8 cellular contexts compared by ENCODE assay signal in genomic region chr12:70364695-70365397, GRCh38. TPM values are rescaled to one million over a fixed set of nuclear protein-coding genes. Genes with fewer than 3 reads are reported as not detected.
DNase-seq lines count a peak whose midpoint lies in the region; ATAC-seq and FAIRE-seq lines count a peak whose summit lies in the region.

No MANE protein-coding gene starts in this region.

- no peak overlapping the region for H3K9ac ChIP-seq in HUES64 (ENCODE audit: low read depth, low read length)

- peaks cover 14% of the 10 kb centered on the region for H3K4me1 ChIP-seq in CD4-positive, alpha-beta memory T cell (ENCODE audit: insufficient read depth, low read length)
- H3K4me1 ChIP-seq in HUES64 (ENCODE audit: insufficient read depth, low read length): peaks cover 25% of the 10 kb centered on the region
- H3K4me1 ChIP-seq in small intestine (ENCODE audit: control insufficient read depth in 2 of 2, insufficient read depth in 1 of 2, low read depth in 1 of 2, low read length in 1 of 2): peaks cover 0 to 3% of the 10 kb centered on the region in 2 donors

- H3K36me3 ChIP-seq in CD4-positive, alpha-beta memory T cell (ENCODE audit: insufficient read depth, low read length): no peaks in the 10 kb centered on the region
- H3K36me3 ChIP-seq in HUES64 (ENCODE audit: insufficient read depth, low read length) (no peaks in the 10 kb centered on the region), small intestine (ENCODE audit: control insufficient read depth in 2 of 2, insufficient read depth in 2 of 2, low read length in 2 of 2) (no peaks in the 10 kb centered on the region)

- peak overlapping the region in 4 of 7 donors; percentile 6 to 73 (median 68) for H3K27ac Mint-ChIP-seq in CD4-positive, alpha-beta memory T cell
- no peak overlapping the region for H3K27ac Mint-ChIP-seq in natural killer cell treated with Interleukin-12 subunit alpha and Interleukin-12 subunit beta and Interleukin-15 and Interleukin-18, amount 100 ng/mL, for 72 hours

- H3K4me3 Mint-ChIP-seq in CD4-positive, alpha-beta memory T cell: peak overlapping the region; percentile 67 to 88 (median 81)
- peak overlapping the region; percentile 48 for H3K4me3 Mint-ChIP-seq in natural killer cell treated with Interleukin-12 subunit alpha and Interleukin-12 subunit beta and Interleukin-15 and Interleukin-18, amount 100 ng/mL, for 72 hours

- POLR2A ChIA-PET in CD4-positive, alpha-beta memory T cell (lab: Charles Lee; ENCODE audit: partially characterized antibody): interaction anchor here (2.3 kb wide), 1 partner anchor 122 kb away, joined by 11 read pairs; the partner anchor contains the start of gene CNOT2

- no peak overlapping the region for H3K27ac ChIP-seq in CD4-positive, alpha-beta memory T cell (ENCODE audit: low read depth, low read length)
- no peak overlapping the region for H3K27ac ChIP-seq in HUES64 (ENCODE audit: low read depth, low read length)
- H3K27ac ChIP-seq in cingulate gyrus (ENCODE audit: low read depth, low read length): peak overlapping the region; percentile 41
- no peak overlapping the region for H3K27ac ChIP-seq in small intestine (ENCODE audit: low read depth in 1 of 2, low read length in 1 of 2)

- intact Hi-C loops in CD4-positive, alpha-beta memory T cell (cut with micrococcal nuclease): loop anchor here (5.0 kb wide), 2 partner anchors 1392 to 1472 kb away; partner anchors contain the start of gene TBC1D15
- intact Hi-C loops in posterior vena cava (cut with DNase I): no loop called here

- CTCF ChIA-PET in CD4-positive, alpha-beta memory T cell (lab: Charles Lee; ENCODE audit: partially characterized antibody): no interaction called here

- H3K9me3 Mint-ChIP-seq in CD4-positive, alpha-beta memory T cell: no peaks in the 10 kb centered on the region
- no peaks in the 10 kb centered on the region for H3K9me3 Mint-ChIP-seq in natural killer cell treated with Interleukin-12 subunit alpha and Interleukin-12 subunit beta and Interleukin-15 and Interleukin-18, amount 100 ng/mL, for 72 hours

- WGBS in HUES64: 23% methylated on average over 15 of the region's 16 CpGs
- 13 to 23% (median 15%) methylated on average over 16 of the region's 16 CpGs for WGBS in small intestine, 3 donors

- H3K27me3 ChIP-seq in CD4-positive, alpha-beta memory T cell (ENCODE audit: insufficient read depth, low read length): peaks cover 8% of the 10 kb centered on the region
- H3K27me3 ChIP-seq in HUES64 (ENCODE audit: insufficient read depth, low read length) (peaks cover 33% of the 10 kb centered on the region), small intestine (ENCODE audit: control insufficient read depth in 2 of 2, insufficient read depth in 2 of 2, low read length in 2 of 2) (peaks cover 3 to 5% of the 10 kb centered on the region in 2 donors)

- no peak for FAIRE-seq in small intestine (lab: Jason Lieb, UNC)

- H3K4me3 ChIP-seq in CD4-positive, alpha-beta memory T cell (ENCODE audit: low read length in 2 of 2): peak overlapping the region in 1 of 2 donors; percentile 45
- H3K4me3 ChIP-seq in HUES64 (ENCODE audit: low read length) (peak overlapping the region; percentile 91), small intestine (ENCODE audit: low read depth in 1 of 2, low read length in 2 of 2) (peak overlapping the region in 1 of 2 donors; percentile 79)

- H3K27me3 Mint-ChIP-seq in CD4-positive, alpha-beta memory T cell: peaks cover 2 to 4% of the 10 kb centered on the region in 2 donors
- H3K27me3 Mint-ChIP-seq in natural killer cell treated with Interleukin-12 subunit alpha and Interleukin-12 subunit beta and Interleukin-15 and Interleukin-18, amount 100 ng/mL, for 72 hours: peaks cover 8 to 28% of the 10 kb centered on the region in 2 donors

- DNase-seq in CD4-positive, alpha-beta memory T cell: no peak
- no peak for DNase-seq in natural killer cell treated with Interleukin-12 subunit alpha and Interleukin-12 subunit beta and Interleukin-15 and Interleukin-18, amount 100 ng/mL, for 72 hours (ENCODE audit: low spot score)
- DNase-seq in posterior vena cava (ENCODE audit: low spot score): no peak
- no peak for DNase-seq in NOMO-1 treated with dmso at 0.1 percent for 144 hours (lab: John Stamatoyannopoulos, UW; ENCODE audit: unreplicated experiment)
- DNase-seq in SIG-M5 (lab: John Stamatoyannopoulos, UW): no peak
- no peak for DNase-seq in small intestine

- peaks cover 0 to 5% of the 10 kb centered on the region in 2 donors for H3K36me3 Mint-ChIP-seq in CD4-positive, alpha-beta memory T cell
- no peaks in the 10 kb centered on the region for H3K36me3 Mint-ChIP-seq in natural killer cell treated with Interleukin-12 subunit alpha and Interleukin-12 subunit beta and Interleukin-15 and Interleukin-18, amount 100 ng/mL, for 72 hours

- no peak for ATAC-seq in natural killer cell treated with Interleukin-12 subunit alpha and Interleukin-12 subunit beta and Interleukin-15 and Interleukin-18, amount 100 ng/mL, for 72 hours

- H3K9me3 ChIP-seq in CD4-positive, alpha-beta memory T cell (ENCODE audit: control insufficient read depth in 1 of 2, low read length in 2 of 2): no peaks in the 10 kb centered on the region
- H3K9me3 ChIP-seq in HUES64 (ENCODE audit: insufficient read depth, low read depth, low read length): no peaks in the 10 kb centered on the region
- no peaks in the 10 kb centered on the region for H3K9me3 ChIP-seq in small intestine (ENCODE audit: control insufficient read depth, low read depth)

- H3K4me1 Mint-ChIP-seq in CD4-positive, alpha-beta memory T cell: peaks cover 8 to 22% (median 18%) of the 10 kb centered on the region in 4 donors
- H3K4me1 Mint-ChIP-seq in natural killer cell treated with Interleukin-12 subunit alpha and Interleukin-12 subunit beta and Interleukin-15 and Interleukin-18, amount 100 ng/mL, for 72 hours (ENCODE audit: low read depth in 2 of 2): peaks cover 3 to 14% of the 10 kb centered on the region in 2 donors

RNA-seq across cellular contexts. Expression of gene KCNMB4, which starts 1.2 kb away (rescaled TPM):
- 1 to 10 TPM in 1 of 2 experiments, under 1 TPM in 1; 0.67 to 1.1 TPM for total RNA-seq in CD4-positive, alpha-beta memory T cell
- under 1 TPM; 0.34 to 0.49 TPM for polyA plus RNA-seq in CD4-positive, alpha-beta memory T cell
- 9.8 TPM for polyA plus RNA-seq in HUES64 (2013, experiment 1 of 2)
- polyA plus RNA-seq in HUES64 (2013, experiment 2 of 2): 12.3 TPM
- under 1 TPM in 1 of 2 donors, not detected in 1; 0.26 TPM for total RNA-seq in natural killer cell treated with Interleukin-12 subunit alpha and Interleukin-12 subunit beta and Interleukin-15 and Interleukin-18, amount 100 ng/mL, for 72 hours
- total RNA-seq in posterior vena cava: 1 to 10 TPM; 1.7 to 1.8 TPM
- 1 to 10 TPM in 1 of 3 donors, under 1 TPM in 2; 0.22 to 2.8 (median 0.81) TPM for polyA plus RNA-seq in small intestine

Comparison
In these comparisons a context has a peak if more than half of its experiments do, and no peak if none do; other contexts are left out.
1. H3K27ac Mint-ChIP-seq: peak in CD4-positive, alpha-beta memory T cell (4 of 7); none in natural killer cell treated with Interleukin-12 subunit alpha and Interleukin-12 subunit beta and Interleukin-15 and Interleukin-18, amount 100 ng/mL, for 72 hours (0 of 2).